ENCODE assay signal across 18 cellular contexts in the genomic region with DNA sequence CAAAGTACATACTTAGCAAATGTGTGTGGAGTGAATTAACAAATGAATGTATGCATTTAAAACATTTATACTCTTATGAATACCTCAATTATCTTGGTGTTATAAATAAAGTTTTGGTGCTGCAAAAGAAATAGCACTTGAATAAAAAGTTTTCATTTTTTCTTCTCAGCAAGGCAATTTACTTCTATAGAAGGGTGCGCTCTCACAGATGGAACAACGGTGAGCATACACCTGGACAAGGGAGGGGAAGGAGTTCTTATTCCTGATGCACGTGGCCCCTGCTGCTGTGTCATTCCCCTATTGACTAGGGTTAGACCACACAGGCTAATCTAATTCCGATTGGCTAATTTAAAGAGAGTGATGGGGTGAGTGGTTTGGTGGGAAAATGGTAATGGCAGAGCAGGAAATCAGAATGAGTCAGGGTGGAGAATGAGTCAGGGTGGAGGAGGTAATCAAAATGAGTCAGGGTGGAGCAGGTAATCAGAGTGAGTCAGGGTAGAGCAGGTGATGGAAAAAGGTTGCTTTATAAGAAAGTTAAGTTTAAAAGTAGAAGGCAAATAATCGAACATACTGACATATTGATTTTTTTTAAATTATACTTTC. TPM values are rescaled to one million over a fixed set of nuclear protein-coding genes. Genes with fewer than 3 reads are reported as not detected.
DNase-seq lines count a peak whose midpoint lies in the region; ATAC-seq and TF ChIP-seq lines count a peak whose summit lies in the region.
"Had no signal": no experiment of that assay in that cellular context is flagged by ENCODE, and none has a peak within 500 bp of the region (broad histone marks: within the 10 kb centered on the region; RNA-seq: fewer than 3 reads in every experiment).

No MANE protein-coding gene starts in this region.

- CTCF ChIA-PET in activated CD8-positive, alpha-beta memory T cell treated with anti-CD3 and anti-CD28 coated beads, Interleukin-2, amount 10 ng/mL, durations not matched to agents 7 days and 5 days (lab: Charles Lee), result no interaction called here
- CTCF ChIA-PET in HEK293 (lab: Yijun Ruan, JAX), result interaction anchor here (0.7 kb wide), 1 partner anchor 55 kb away, joined by 3 read pairs; no protein-coding TSS in a partner anchor

- no peak overlapping the region for H3K4me3 Mint-ChIP-seq in activated CD8-positive, alpha-beta memory T cell treated with anti-CD3 and anti-CD28 coated beads, Interleukin-2, amount 10 ng/mL, durations not matched to agents 7 days and 5 days
- H3K4me3 Mint-ChIP-seq in activated T-helper 1 cell treated with anti-CD3 and anti-CD28 coated beads, Interleukin-12 subunit alpha, Interleukin-12 subunit beta, Interleukin-2, Interleukin-4 antibody, amounts not matched to agents 30 ng/mL and 10 ng/mL and 1 ng/mL, durations not matched to agents 14 hours and 24 hours and 36 hours, result no peak overlapping the region

- H3K9me3 Mint-ChIP-seq in activated CD8-positive, alpha-beta memory T cell treated with anti-CD3 and anti-CD28 coated beads, Interleukin-2, amount 10 ng/mL, durations not matched to agents 7 days and 5 days (ENCODE audit: low read depth), result peaks cover 4% of the 10 kb centered on the region
- peaks cover 13% of the 10 kb centered on the region for H3K9me3 Mint-ChIP-seq in activated T-helper 1 cell treated with anti-CD3 and anti-CD28 coated beads, Interleukin-12 subunit alpha, Interleukin-12 subunit beta, Interleukin-2, Interleukin-4 antibody, amounts not matched to agents 30 ng/mL and 10 ng/mL and 1 ng/mL, durations not matched to agents 14 hours and 24 hours and 36 hours

- H3K27me3 ChIP-seq in foreskin keratinocyte, result no peaks in the 10 kb centered on the region
- H3K27me3 ChIP-seq: upper lobe of left lung had no signal

- intact Hi-C loops in activated T-helper 1 cell treated with anti-CD3 and anti-CD28 coated beads, Interleukin-12 subunit alpha, Interleukin-12 subunit beta, Interleukin-2, Interleukin-4 antibody, amounts not matched to agents 30 ng/mL and 10 ng/mL and 1 ng/mL, durations not matched to agents 14 hours and 24 hours and 36 hours (cut with micrococcal nuclease), result no loop called here

- peaks cover 28% of the 10 kb centered on the region for H3K36me3 Mint-ChIP-seq in activated CD8-positive, alpha-beta memory T cell treated with anti-CD3 and anti-CD28 coated beads, Interleukin-2, amount 10 ng/mL, durations not matched to agents 7 days and 5 days
- peaks cover 8% of the 10 kb centered on the region for H3K36me3 Mint-ChIP-seq in activated T-helper 1 cell treated with anti-CD3 and anti-CD28 coated beads, Interleukin-12 subunit alpha, Interleukin-12 subunit beta, Interleukin-2, Interleukin-4 antibody, amounts not matched to agents 30 ng/mL and 10 ng/mL and 1 ng/mL, durations not matched to agents 14 hours and 24 hours and 36 hours (ENCODE audit: low read depth)

- no peaks in the 10 kb centered on the region for H3K36me3 ChIP-seq in HEK293 (ENCODE audit: control insufficient read depth in 2 of 2, insufficient read depth in 1 of 2, low read length in 2 of 2)
- H3K36me3 ChIP-seq: upper lobe of left lung had no signal

- H3K27ac ChIP-seq in HEK293 (ENCODE audit: extremely low read depth, low read depth, low read length) (no peak overlapping the region), foreskin keratinocyte (no peak overlapping the region)
- H3K27ac ChIP-seq: skin epidermis, upper lobe of left lung had no signal

- no peak for TF ChIP-seq CTCF in HEK293 (tag by site-specific recombination; IDR thresholded peaks at IDR 0.05)
- TF ChIP-seq CTCF in foreskin keratinocyte (conservative IDR thresholded peaks at IDR 0.05), result no peak

- peaks cover 23% of the 10 kb centered on the region for H3K4me1 Mint-ChIP-seq in activated CD8-positive, alpha-beta memory T cell treated with anti-CD3 and anti-CD28 coated beads, Interleukin-2, amount 10 ng/mL, durations not matched to agents 7 days and 5 days
- peaks cover 14% of the 10 kb centered on the region for H3K4me1 Mint-ChIP-seq in activated T-helper 1 cell treated with anti-CD3 and anti-CD28 coated beads, Interleukin-12 subunit alpha, Interleukin-12 subunit beta, Interleukin-2, Interleukin-4 antibody, amounts not matched to agents 30 ng/mL and 10 ng/mL and 1 ng/mL, durations not matched to agents 14 hours and 24 hours and 36 hours (ENCODE audit: low read depth)

- no peak overlapping the region for H3K4me3 ChIP-seq in HEK293 (ENCODE audit: low read depth, low read length)
- H3K4me3 ChIP-seq: skin epidermis, upper lobe of left lung had no signal

- H3K27me3 Mint-ChIP-seq in activated CD8-positive, alpha-beta memory T cell treated with anti-CD3 and anti-CD28 coated beads, Interleukin-2, amount 10 ng/mL, durations not matched to agents 7 days and 5 days, result no peaks in the 10 kb centered on the region
- no peaks in the 10 kb centered on the region for H3K27me3 Mint-ChIP-seq in activated T-helper 1 cell treated with anti-CD3 and anti-CD28 coated beads, Interleukin-12 subunit alpha, Interleukin-12 subunit beta, Interleukin-2, Interleukin-4 antibody, amounts not matched to agents 30 ng/mL and 10 ng/mL and 1 ng/mL, durations not matched to agents 14 hours and 24 hours and 36 hours (ENCODE audit: insufficient read depth)

- no peaks in the 10 kb centered on the region; the same call in 1 of the 2 replicates for H3K9me3 ChIP-seq in HEK293 (ENCODE audit: control insufficient read depth, insufficient read depth, low read depth, low read length)

- H3K4me1 ChIP-seq in HEK293 (ENCODE audit: control insufficient read depth, insufficient read depth, low read length), result no peaks in the 10 kb centered on the region
- H3K4me1 ChIP-seq in foreskin keratinocyte, result no peaks in the 10 kb centered on the region
- H3K4me1 ChIP-seq: upper lobe of left lung had no signal

- peak overlapping the region; percentile 84 for H3K27ac Mint-ChIP-seq in activated CD8-positive, alpha-beta memory T cell treated with anti-CD3 and anti-CD28 coated beads, Interleukin-2, amount 10 ng/mL, durations not matched to agents 7 days and 5 days
- H3K27ac Mint-ChIP-seq in activated T-helper 1 cell treated with anti-CD3 and anti-CD28 coated beads, Interleukin-12 subunit alpha, Interleukin-12 subunit beta, Interleukin-2, Interleukin-4 antibody, amounts not matched to agents 30 ng/mL and 10 ng/mL and 1 ng/mL, durations not matched to agents 14 hours and 24 hours and 36 hours, result peak overlapping the region; percentile 60

- POLR2A ChIA-PET in HEK293 (lab: Yijun Ruan, JAX), result no interaction called here

- peak; percentile 48 for DNase-seq in activated CD8-positive, alpha-beta memory T cell treated with anti-CD3 and anti-CD28 coated beads, Interleukin-2, amount 10 ng/mL, durations not matched to agents 7 days and 5 days
- no peak for DNase-seq in activated CD8-positive, alpha-beta memory T cell treated with anti-CD3 and anti-CD28 coated beads for 24 hours
- DNase-seq in activated T-helper 1 cell treated with anti-CD3 and anti-CD28 coated beads, Interleukin-12 subunit alpha, Interleukin-12 subunit beta, Interleukin-2, Interleukin-4 antibody, amounts not matched to agents 30 ng/mL and 10 ng/mL and 1 ng/mL, durations not matched to agents 14 hours and 24 hours and 36 hours (ENCODE audit: low spot score), result no peak
- DNase-seq in foreskin keratinocyte (peak; percentile 12 to 44), amygdala (lab: John Stamatoyannopoulos, UW) (no peak), HCEC 1CT (no peak)
- DNase-seq: activated CD4-positive, CD25-positive, alpha-beta regulatory T cell treated with anti-CD3 and anti-CD28 coated beads, Interleukin-2, amount 50 U/mL, for 72 hours; COR-L47; dermis blood vessel endothelial cell; left cardiac atrium; mesenchymal stem cell; NCI-H1105; NCI-H2081; upper lobe of left lung had no signal

- ATAC-seq in activated CD8-positive, alpha-beta memory T cell treated with anti-CD3 and anti-CD28 coated beads, Interleukin-2, amount 10 ng/mL, durations not matched to agents 7 days and 5 days, result no peak
- ATAC-seq in foreskin keratinocyte (peak; percentile 59), HG02870 (IDR thresholded peaks at IDR 0.05; ENCODE audit: unreplicated experiment) (no peak)
- ATAC-seq: left cardiac atrium, Right ventricle myocardium inferior had no signal

TF ChIP-seq in HEK293, 187 proteins besides CTCF, POLR2A, EP300 and RAD21 (continues in another document):
- TF ChIP-seq ZNF768 (tag by site-specific recombination; IDR thresholded peaks at IDR 0.05) (no peak), ZNF747 (tag by site-specific recombination; IDR thresholded peaks at IDR 0.05) (no peak), ZNF501 (tag by site-specific recombination; IDR thresholded peaks at IDR 0.05) (no peak), OVOL3 (tag by site-specific recombination; IDR thresholded peaks at IDR 0.05) (no peak), SETDB1 (IDR thresholded peaks at IDR 0.05; ENCODE audit: insufficient read length, low read length) (peak; percentile 95), SCRT1 (tag by site-specific recombination; IDR thresholded peaks at IDR 0.05; ENCODE audit: borderline replicate concordance) (no peak), ZNF341 (tag by site-specific recombination; IDR thresholded peaks at IDR 0.05; ENCODE audit: low read depth) (no peak), ZNF416 (tag by site-specific recombination; IDR thresholded peaks at IDR 0.05) (no peak), ZNF184 (tag by site-specific recombination; IDR thresholded peaks at IDR 0.05) (no peak), ZNF76 (tag by site-specific recombination; IDR thresholded peaks at IDR 0.05; ENCODE audit: borderline replicate concordance, low read depth) (no peak), ZNF530 (tag by site-specific recombination; IDR thresholded peaks at IDR 0.05; ENCODE audit: low read depth) (no peak)

RNA-seq across cellular contexts. Expression of a gene that starts 28.2 kb away (rescaled TPM):
- total RNA-seq in activated CD8-positive, alpha-beta memory T cell treated with anti-CD3 and anti-CD28 coated beads, Interleukin-2, amount 10 ng/mL, durations not matched to agents 7 days and 5 days, result 100 to 1,000 TPM; 782 to 877 TPM
- 799 and 814 TPM in 2 replicates for total RNA-seq in activated T-helper 1 cell treated with anti-CD3 and anti-CD28 coated beads, Interleukin-12 subunit alpha, Interleukin-12 subunit beta, Interleukin-2, Interleukin-4 antibody, amounts not matched to agents 30 ng/mL and 10 ng/mL and 1 ng/mL, durations not matched to agents 14 hours and 24 hours and 36 hours
- total RNA-seq in foreskin keratinocyte, result 302 and 309 TPM in 2 replicates
- polyA plus RNA-seq in foreskin keratinocyte, result 275 and 317 TPM in 2 replicates

Comparison
In these comparisons a context has a peak if more than half of its experiments do, and no peak if none do; other contexts are left out.
1. DNase-seq: peak in activated CD8-positive, alpha-beta memory T cell treated with anti-CD3 and anti-CD28 coated beads, Interleukin-2, amount 10 ng/mL, durations not matched to agents 7 days and 5 days (single experiment) and foreskin keratinocyte (2 of 2); none in activated CD8-positive, alpha-beta memory T cell treated with anti-CD3 and anti-CD28 coated beads for 24 hours (single experiment), activated T-helper 1 cell treated with anti-CD3 and anti-CD28 coated beads, Interleukin-12 subunit alpha, Interleukin-12 subunit beta, Interleukin-2, Interleukin-4 antibody, amounts not matched to agents 30 ng/mL and 10 ng/mL and 1 ng/mL, durations not matched to agents 14 hours and 24 hours and 36 hours (single experiment), amygdala (0 of 56) and HCEC 1CT (single experiment).